8 cellular contexts compared by ENCODE assay signal in genomic region chr7:87220734-87221215, GRCh38. TPM values are rescaled to one million over a fixed set of nuclear protein-coding genes. Genes with fewer than 3 reads are reported as not detected.
DNase-seq lines count a peak whose midpoint lies in the region; ATAC-seq and TF ChIP-seq lines count a peak whose summit lies in the region.

No MANE protein-coding gene starts in this region.

- intact Hi-C loops in heart right ventricle (cut with DNase I) = loop anchor here in 2 of 10 donors (5.0 to 10.0 kb wide), 2 partner anchors 166 to 293 kb away; partner anchors contain the start of gene ELAPOR2 (in 1 of the 2)
- intact Hi-C loops in cardiac septum (cut with DNase I) = no loop called here
- intact Hi-C loops in psoas muscle (cut with DNase I) = no loop called here

- 6 to 8% methylated on average over 17 of the region's 17 CpGs for WGBS in heart right ventricle, 2 donors
- 2 to 6% (median 3%) methylated on average over 17 of the region's 17 CpGs for WGBS in psoas muscle, 3 donors

- TF ChIP-seq CTCF in heart right ventricle (IDR thresholded peaks at IDR 0.05) (no peak), psoas muscle (IDR thresholded peaks at IDR 0.05) (no peak)

- ATAC-seq in heart right ventricle (no peak), psoas muscle (peak; percentile 21 to 66 (median 59)), HG02852 (IDR thresholded peaks at IDR 0.05; ENCODE audit: unreplicated experiment) (no peak), GM21360 (IDR thresholded peaks at IDR 0.05; ENCODE audit: unreplicated experiment) (no peak), HG03342 (IDR thresholded peaks at IDR 0.05; ENCODE audit: unreplicated experiment) (no peak)

- H3K27ac ChIP-seq in heart right ventricle (peak overlapping the region in 6 of 10 donors; percentile 37 to 92 (median 85)), psoas muscle (no peak overlapping the region)

- H3K27me3 ChIP-seq in heart right ventricle (peaks cover 0 to 33% (median 4%) of the 10 kb centered on the region in 7 donors), psoas muscle (ENCODE audit: insufficient read depth in 3 of 3, low read length in 2 of 3) (peaks cover 0 to 6% (median 0%) of the 10 kb centered on the region in 3 donors)

- DNase-seq in heart right ventricle = no peak
- DNase-seq in cardiac septum (ENCODE audit: low spot score) = no peak
- DNase-seq in SW480 (ENCODE audit: low spot score) = peak; percentile 64
- DNase-seq in globus pallidus (ENCODE audit: low spot score) = peak; percentile 49
- DNase-seq in psoas muscle = no peak

- H3K9me3 ChIP-seq in heart right ventricle = no peaks in the 10 kb centered on the region
- no peaks in the 10 kb centered on the region for H3K9me3 ChIP-seq in psoas muscle

- H3K4me1 ChIP-seq in heart right ventricle (peaks cover 0 to 37% (median 22%) of the 10 kb centered on the region in 9 donors), psoas muscle (peaks cover 9% of the 10 kb centered on the region)

- H3K36me3 ChIP-seq in heart right ventricle = no peaks in the 10 kb centered on the region
- no peaks in the 10 kb centered on the region for H3K36me3 ChIP-seq in psoas muscle (ENCODE audit: insufficient read depth in 1 of 2, low read depth in 1 of 2)

- H3K4me3 ChIP-seq in heart right ventricle (peak overlapping the region; percentile 53 to 93 (median 82)), psoas muscle (peak overlapping the region; percentile 76)

RNA-seq across cellular contexts. Expression of gene TMEM243, which starts 1.2 kb away (rescaled TPM):
- total RNA-seq in heart right ventricle = 1 to 10 TPM; 2.1 to 7.0 (median 3.9) TPM
- 10 to 100 TPM in 1 of 2 donors, 1 to 10 TPM in 1; 9.7 to 10.0 TPM for polyA plus RNA-seq in heart right ventricle
- total RNA-seq in cardiac septum = 5.9 TPM
- total RNA-seq in psoas muscle = 1 to 10 TPM; 2.3 to 3.2 (median 2.6) TPM
- 1 to 10 TPM; 2.5 to 3.6 (median 3.2) TPM for polyA plus RNA-seq in psoas muscle

Comparison
In these comparisons a context has a peak if more than half of its experiments do, and no peak if none do; other contexts are left out.
1. ATAC-seq: peak in psoas muscle (4 of 4); none in heart right ventricle (0 of 8), HG02852 (single experiment), GM21360 (single experiment) and HG03342 (single experiment).
2. DNase-seq: peak in SW480 (single experiment) and globus pallidus (single experiment); none in heart right ventricle (0 of 2), cardiac septum (single experiment) and psoas muscle (0 of 2).